ENCODE assay signal across 10 cellular contexts in the genomic region with DNA sequence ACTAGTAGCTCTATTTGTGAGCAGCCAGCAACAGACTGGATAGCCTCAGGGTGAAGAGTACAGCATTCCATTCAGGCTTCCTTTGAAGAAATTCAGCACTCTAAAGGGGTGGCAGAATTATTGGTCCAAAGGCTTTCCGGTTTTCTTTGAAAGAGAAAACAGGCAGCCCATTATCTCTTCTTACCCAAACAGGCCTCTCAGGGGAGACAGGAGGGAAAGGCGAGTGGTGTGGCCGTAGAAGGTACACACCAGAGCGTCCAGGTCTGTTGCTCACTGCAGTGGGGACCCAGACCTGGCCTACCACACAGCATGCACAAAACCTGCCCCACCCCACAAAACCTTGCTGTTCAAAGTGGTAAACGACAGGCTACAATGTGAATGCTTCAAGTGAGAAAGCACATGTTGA.
DNase-seq lines count a peak whose midpoint lies in the region; ATAC-seq, FAIRE-seq and TF ChIP-seq lines count a peak whose summit lies in the region.
"Had no signal": no experiment of that assay in that cellular context is flagged by ENCODE, and none has a peak within 500 bp of the region (broad histone marks: within the 10 kb centered on the region; RNA-seq: fewer than 3 reads in every experiment).

No MANE protein-coding gene starts in this region.

- H3K4me3 ChIP-seq in astrocyte (ENCODE audit: insufficient read depth, low read depth, low read length), result no peak overlapping the region
- no peak overlapping the region for H3K4me3 ChIP-seq in mesodermal cell (ENCODE audit: extremely low read depth, insufficient read depth, low read length, poor library complexity, severe bottlenecking)

- H3K9me3 ChIP-seq in astrocyte (ENCODE audit: insufficient read depth, low read depth, low read length) (no peaks in the 10 kb centered on the region), mesodermal cell (ENCODE audit: control insufficient read depth, low read length) (no peaks in the 10 kb centered on the region)

- ATAC-seq in activated T-helper 17 cell treated with anti-CD3 and anti-CD28 coated beads, Interleukin-2, amount 50 U/mL, for 72 hours (replicated peaks), result no peak
- ATAC-seq in HG03097 (IDR thresholded peaks at IDR 0.05; ENCODE audit: low FRiP score, unreplicated experiment), result no peak
- no peak for ATAC-seq in HG03196 (IDR thresholded peaks at IDR 0.05; ENCODE audit: unreplicated experiment)
- ATAC-seq in HG03039 (IDR thresholded peaks at IDR 0.05; ENCODE audit: unreplicated experiment), result no peak

- no peaks in the 10 kb centered on the region for H3K27me3 ChIP-seq in astrocyte (ENCODE audit: insufficient read depth, low read length)

- H3K4me1 ChIP-seq in astrocyte (ENCODE audit: insufficient read depth, low read length), result peaks cover 43% of the 10 kb centered on the region
- peaks cover 76% of the 10 kb centered on the region for H3K4me1 ChIP-seq in mesodermal cell (ENCODE audit: control insufficient read depth, insufficient read depth, low read length, poor library complexity, severe bottlenecking)

- TF ChIP-seq CTCF in HFFc6 (IDR thresholded peaks at IDR 0.05) (no peak), astrocyte (IDR thresholded peaks at IDR 0.05; ENCODE audit: insufficient read depth, low read depth, low read length) (no peak)

- peaks cover 33% of the 10 kb centered on the region for H3K79me2 ChIP-seq in astrocyte (ENCODE audit: insufficient read depth, low read length)

- H3K36me3 Mint-ChIP-seq in HFFc6 (ENCODE audit: low read depth), result no peaks in the 10 kb centered on the region
- no peaks in the 10 kb centered on the region for H3K36me3 Mint-ChIP-seq in astrocyte (ENCODE audit: low read depth, unreplicated experiment)
- no peaks in the 10 kb centered on the region for H3K36me3 Mint-ChIP-seq in activated T-helper 17 cell treated with anti-CD3 and anti-CD28 coated beads, Interleukin-2, amount 50 U/mL, for 72 hours (ENCODE audit: low read depth)

- no peak for FAIRE-seq in astrocyte (lab: Jason Lieb, UNC)

- 0 to 60% methylated on average over 1 of the region's 5 CpGs for WGBS in mesodermal cell (ENCODE audit: insufficient coverage in 2 of 2), 2 experiments

- no peak overlapping the region for H3K9ac ChIP-seq in astrocyte (ENCODE audit: low read length)

- no peak overlapping the region for H2AFZ ChIP-seq in astrocyte (ENCODE audit: low read depth, low read length)

- H3K4me3 Mint-ChIP-seq in HFFc6 (no peak overlapping the region), astrocyte (ENCODE audit: unreplicated experiment) (no peak overlapping the region)
- H3K4me3 Mint-ChIP-seq in activated T-helper 17 cell treated with anti-CD3 and anti-CD28 coated beads, Interleukin-2, amount 50 U/mL, for 72 hours, result no peak overlapping the region

- H3K4me2 ChIP-seq in astrocyte (ENCODE audit: low read length), result no peak overlapping the region

- peaks cover under 1% of the 10 kb centered on the region for H4K20me1 ChIP-seq in astrocyte (ENCODE audit: insufficient read depth, low read length)

- H3K36me3 ChIP-seq in astrocyte (ENCODE audit: insufficient read depth, low read length) (no peaks in the 10 kb centered on the region), mesodermal cell (ENCODE audit: control insufficient read depth, insufficient read depth, low read length) (peaks cover 7% of the 10 kb centered on the region)

- H3K27ac ChIP-seq in astrocyte (ENCODE audit: low read depth, low read length), result no peak overlapping the region
- H3K27ac ChIP-seq in mesodermal cell (ENCODE audit: low read depth, low read length, severe bottlenecking), result peak overlapping the region; percentile 94

- H3K4me1 Mint-ChIP-seq in HFFc6 (ENCODE audit: low read depth), result peaks cover 73% of the 10 kb centered on the region
- peaks cover 80% of the 10 kb centered on the region for H3K4me1 Mint-ChIP-seq in astrocyte (ENCODE audit: low read depth, unreplicated experiment)
- H3K4me1 Mint-ChIP-seq in activated T-helper 17 cell treated with anti-CD3 and anti-CD28 coated beads, Interleukin-2, amount 50 U/mL, for 72 hours, result no peaks in the 10 kb centered on the region

- in situ Hi-C loops in ACHN (cut with HindIII; ENCODE audit: low pct_ligation_motif_present, low pct_unique_long_range_greater_than_20kb, low sequenced_read_pairs), result no loop called here

- H3K27ac Mint-ChIP-seq in HFFc6 (peak overlapping the region; percentile 17; the same call in 1 of the 2 replicates), astrocyte (ENCODE audit: unreplicated experiment) (peak overlapping the region; percentile 92)
- no peak overlapping the region for H3K27ac Mint-ChIP-seq in activated T-helper 17 cell treated with anti-CD3 and anti-CD28 coated beads, Interleukin-2, amount 50 U/mL, for 72 hours

- peak; percentile 17 for DNase-seq in ACHN
- DNase-seq in HFFc6, result peak; percentile 49
- no peak for DNase-seq in astrocyte (ENCODE audit: low read depth)
- DNase-seq: activated T-cell treated with anti-CD3 and anti-CD28 coated beads for 4 hours, NCI-H2081 treated with DMSO at 0.1 percent for 48 hours had no signal

- no peaks in the 10 kb centered on the region for H3K9me3 Mint-ChIP-seq in HFFc6
- no peaks in the 10 kb centered on the region for H3K9me3 Mint-ChIP-seq in astrocyte (ENCODE audit: unreplicated experiment)
- H3K9me3 Mint-ChIP-seq in activated T-helper 17 cell treated with anti-CD3 and anti-CD28 coated beads, Interleukin-2, amount 50 U/mL, for 72 hours, result no peaks in the 10 kb centered on the region

- H3K27me3 Mint-ChIP-seq in HFFc6 (ENCODE audit: insufficient read depth), result no peaks in the 10 kb centered on the region
- no peaks in the 10 kb centered on the region for H3K27me3 Mint-ChIP-seq in astrocyte (ENCODE audit: low read depth, unreplicated experiment)
- H3K27me3 Mint-ChIP-seq in activated T-helper 17 cell treated with anti-CD3 and anti-CD28 coated beads, Interleukin-2, amount 50 U/mL, for 72 hours, result peaks cover 20% of the 10 kb centered on the region
